In the genomic region with DNA sequence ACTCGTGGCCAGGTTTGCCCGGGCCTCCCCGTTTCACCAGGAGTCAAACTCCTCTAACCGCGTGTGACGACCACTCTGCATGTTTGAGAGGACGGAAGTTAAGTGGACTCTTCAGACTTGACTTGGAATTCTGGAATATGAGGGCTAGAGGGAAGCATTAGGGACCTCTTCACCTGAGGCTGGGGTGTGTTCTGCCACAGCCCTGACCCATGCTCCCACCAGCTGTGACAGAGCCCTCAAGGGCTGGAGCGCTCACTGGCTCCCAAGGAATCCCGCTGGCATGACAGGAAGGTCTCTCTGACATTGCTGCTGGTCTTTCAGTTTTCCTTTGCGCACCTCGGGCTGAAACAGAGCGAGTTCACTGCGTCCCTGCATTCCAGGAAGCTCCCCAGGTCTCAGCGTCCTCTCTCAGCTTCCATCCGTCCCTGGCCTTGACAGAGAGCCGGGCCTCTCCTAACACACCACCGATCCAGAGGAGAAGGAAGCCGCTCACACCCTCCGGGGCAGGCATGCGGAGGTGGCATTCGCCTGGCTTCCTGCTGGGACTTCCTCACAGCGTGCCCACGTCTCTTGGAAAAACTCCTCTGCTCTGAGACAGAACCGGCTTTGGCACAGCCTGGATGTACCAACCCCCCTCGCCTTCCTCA, we compare ENCODE assay signal across 21 cellular contexts. TPM values are rescaled to one million over a fixed set of nuclear protein-coding genes. Genes with fewer than 3 reads are reported as not detected.
"Had no signal": no experiment of that assay in that cellular context is flagged by ENCODE, and none has a peak within 500 bp of the region (broad histone marks: within the 10 kb centered on the region; RNA-seq: fewer than 3 reads in every experiment).

No MANE protein-coding gene starts in this region.

- H3K27ac ChIP-seq: parathyroid adenoma had no signal

- H3K9me3 ChIP-seq: mucosa of descending colon had no signal

- ATAC-seq: activated naive CD4-positive, alpha-beta T cell treated with anti-CD3 and anti-CD28 coated beads, Interleukin-2, amount 50 U/mL, for 72 hours; activated T-cell treated with anti-CD3 and anti-CD28 coated beads, Interleukin-2, amount 50 U/mL, for 4 hours; left cardiac atrium; mucosa of descending colon; naive thymus-derived CD4-positive, alpha-beta T cell; T-helper 17 cell; WTC11 had no signal

- H3K4me1 ChIP-seq: parathyroid adenoma had no signal

- H3K4me3 ChIP-seq: mucosa of descending colon had no signal

- DNase-seq: activated CD4-positive, alpha-beta memory T cell treated with anti-CD3 and anti-CD28 coated beads, Interleukin-2, amount 10 ng/mL, durations not matched to agents 7 days and 5 days; activated CD4-positive, alpha-beta T cell treated with anti-CD3 and anti-CD28 coated beads for 4 hours; activated gamma-delta T cell; activated T-cell treated with anti-CD3 and anti-CD28 coated beads, Interleukin-2, amount 50 U/mL, for 4 hours; effector CD4-positive, alpha-beta T cell; left cardiac atrium; mucosa of descending colon; naive thymus-derived CD4-positive, alpha-beta T cell; stimulated activated CD4-positive, alpha-beta T cell treated with anti-CD3 and anti-CD28 coated beads, Interleukin-15, amount 100 ng/mL, for 24 hours; stimulated activated CD4-positive, alpha-beta T cell treated with anti-CD3 and anti-CD28 coated beads, Interleukin-4, amount 100 ng/mL, for 1 hour; stimulated activated naive CD4-positive, alpha-beta T cell; T-helper 17 cell had no signal

RNA-seq across cellular contexts. Expression of gene CTAG2, which starts 3.4 kb away (rescaled TPM):
- total RNA-seq: activated CD4-positive, alpha-beta memory T cell treated with anti-CD3 and anti-CD28 coated beads, Interleukin-2, amount 10 ng/mL, durations not matched to agents 7 days and 5 days; activated naive CD4-positive, alpha-beta T cell treated with anti-CD3 and anti-CD28 coated beads, Interleukin-2, amount 50 U/mL, for 72 hours; cardiac septum; fibroblast of lung; frontal cortex; left cardiac atrium; lung microvascular endothelial cell; mucosa of descending colon; naive thymus-derived CD4-positive, alpha-beta T cell; skeletal muscle tissue; subcutaneous adipose tissue; T-helper 17 cell; WTC11 had no signal

RNA-seq across cellular contexts. Expression of gene CTAG1B, which starts 30.9 kb away (rescaled TPM):
- total RNA-seq: activated CD4-positive, alpha-beta memory T cell treated with anti-CD3 and anti-CD28 coated beads, Interleukin-2, amount 10 ng/mL, durations not matched to agents 7 days and 5 days; activated naive CD4-positive, alpha-beta T cell treated with anti-CD3 and anti-CD28 coated beads, Interleukin-2, amount 50 U/mL, for 72 hours; activated T-cell treated with anti-CD3 and anti-CD28 coated beads, Interleukin-2, amount 50 U/mL, for 4 hours; cardiac septum; fibroblast of lung; frontal cortex; left cardiac atrium; lung microvascular endothelial cell; mucosa of descending colon; naive thymus-derived CD4-positive, alpha-beta T cell; skeletal muscle tissue; subcutaneous adipose tissue; T-helper 17 cell; WTC11 had no signal
